Comparison of ENCODE assay signal across 1 cellular context in genomic region chr1:58786927-58787245, GRCh38.
TF ChIP-seq lines count a peak whose summit lies in the region.

No MANE protein-coding gene starts in this region.

TF ChIP-seq in SK-N-SH treated with all-trans-retinoic acid at 6 μM for 48 hours, 23 proteins besides CTCF, POLR2A, EP300 and RAD21:
- TF ChIP-seq ESRRG (CRISPR knock-in tag; IDR thresholded peaks at IDR 0.05): no peak
- no peak for TF ChIP-seq ZNF8 (CRISPR knock-in tag; IDR thresholded peaks at IDR 0.05)
- no peak for TF ChIP-seq TOX (CRISPR knock-in tag; IDR thresholded peaks at IDR 0.05; ENCODE audit: borderline replicate concordance)
